In genomic region chr12:31855427-31855826, GRCh38 we compare ENCODE assay signal across 8 cellular contexts.
"Had no signal": no experiment of that assay in that cellular context is flagged by ENCODE, and none has a peak within 500 bp of the region (broad histone marks: within the 10 kb centered on the region; RNA-seq: fewer than 3 reads in every experiment).

No MANE protein-coding gene starts in this region.

- H3K4me1 ChIP-seq: HAP-1 had no signal

- H3K4me2 ChIP-seq: GM23338, KMS-11 had no signal

- H3K27ac ChIP-seq: KMS-11 had no signal

- FAIRE-seq: HTR-8/SVneo had no signal

- H3K9ac ChIP-seq: KMS-11 had no signal

- H3K36me3 ChIP-seq: HAP-1 had no signal

- H3K4me3 ChIP-seq: GM23338, HAP-1 had no signal

- ATAC-seq: GM23338, HCT116 had no signal

- H3K9me3 ChIP-seq: HAP-1 had no signal

- H2AFZ ChIP-seq: GM23338 had no signal

- DNase-seq: H7, HFFc6, KBM-7 had no signal
